ENCODE assay signal across 8 cellular contexts in genomic region chr11:40746282-40746681, GRCh38.
"Had no signal": no experiment of that assay in that cellular context is flagged by ENCODE, and none has a peak within 500 bp of the region (broad histone marks: within the 10 kb centered on the region; RNA-seq: fewer than 3 reads in every experiment).

No MANE protein-coding gene starts in this region.

- H3K36me3 ChIP-seq: HAP-1 had no signal

- H3K4me2 ChIP-seq: GM23338, KMS-11 had no signal

- H3K27ac ChIP-seq: HL-60, KMS-11 had no signal

- H3K9me3 ChIP-seq: HAP-1 had no signal

- H2AFZ ChIP-seq: GM23338 had no signal

- DNase-seq: H7, HFFc6, KBM-7 had no signal

- H3K4me1 ChIP-seq: HAP-1 had no signal

- ATAC-seq: GM23338, HCT116 had no signal

- H3K4me3 ChIP-seq: GM23338, HAP-1 had no signal

- H3K9ac ChIP-seq: KMS-11 had no signal
